In the genomic region with DNA sequence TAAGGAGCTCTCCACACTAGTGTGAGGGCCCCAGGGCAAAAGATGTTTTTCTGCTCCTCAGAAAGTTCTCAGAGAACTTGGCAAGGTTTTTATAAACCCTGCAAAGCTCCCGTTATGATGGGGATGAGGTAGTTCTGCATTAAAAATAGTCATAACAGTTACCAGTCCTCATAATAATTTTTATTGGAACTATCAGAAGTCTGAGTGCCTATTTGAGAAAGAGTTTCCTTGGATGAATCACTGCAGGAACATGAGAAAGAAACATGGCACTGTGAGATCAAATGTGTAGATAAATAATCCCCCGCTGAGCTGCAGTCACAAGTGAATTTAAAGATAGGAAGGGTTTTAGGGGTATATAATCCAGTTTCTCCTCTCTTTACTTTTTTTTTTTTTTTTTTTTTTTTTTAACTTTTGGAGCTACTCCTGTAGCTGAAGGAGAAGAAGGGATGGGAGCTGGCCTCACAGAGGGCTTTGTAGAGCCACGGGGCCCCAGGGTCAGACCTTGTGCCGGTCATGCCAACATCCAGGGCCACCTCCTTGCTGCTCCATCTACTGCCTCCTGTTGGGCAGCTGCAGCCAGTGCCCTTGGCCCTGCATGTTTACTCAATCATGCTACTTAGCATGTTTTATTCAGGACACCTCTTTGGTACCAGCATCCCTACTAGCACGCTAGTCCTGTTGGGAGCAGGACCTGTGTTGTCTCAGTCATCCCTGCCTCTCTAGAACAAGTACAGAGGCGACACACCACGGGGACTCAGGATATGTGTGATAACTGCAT, we compare ENCODE assay signal across 8 cellular contexts. TPM values are rescaled to one million over a fixed set of nuclear protein-coding genes. Genes with fewer than 3 reads are reported as not detected.
A peak's percentile ranks its signal among the peaks of the same experiment; 100 is the strongest.
DNase-seq lines count a peak whose midpoint lies in the region; ATAC-seq and TF ChIP-seq lines count a peak whose summit lies in the region.

No MANE protein-coding gene starts in this region.

- peak; percentile 51 for DNase-seq in activated naive CD4-positive, alpha-beta T cell treated with anti-CD3 and anti-CD28 coated beads for 36 hours
- DNase-seq in activated naive CD4-positive, alpha-beta T cell treated with Interleukin-2 at 50 U/mL for 16 hours, result no peak
- peak; percentile 46 for DNase-seq in activated CD4-positive, alpha-beta memory T cell treated with anti-CD3 and anti-CD28 coated beads for 36 hours
- DNase-seq in fibroblast of peridontal ligament (ENCODE audit: extremely low read depth) (peak; percentile 66), transverse colon (no peak), left colon (no peak), C1 segment of cervical spinal cord (lab: John Stamatoyannopoulos, UW) (no peak), epidermal melanocyte (ENCODE audit: insufficient read length, low spot score) (no peak)

- CTCF ChIA-PET in activated naive CD4-positive, alpha-beta T cell treated with anti-CD3 and anti-CD28 coated beads for 36 hours (lab: Charles Lee), result interaction anchor here (1.3 to 25.5 kb wide), 4 partner anchors 25 to 121 kb away, joined by 4 to 932 read pairs (median 6); partner anchors contain the start of gene EVL
- CTCF ChIA-PET in activated CD4-positive, alpha-beta memory T cell treated with anti-CD3 and anti-CD28 coated beads for 36 hours (lab: Charles Lee), result interaction anchor here (1.0 to 16.3 kb wide), 12 partner anchors 9 to 123 kb away, joined by 3 to 573 read pairs (median 5); partner anchors contain the start of gene EVL

- no peaks in the 10 kb centered on the region for H3K27me3 Mint-ChIP-seq in activated naive CD4-positive, alpha-beta T cell treated with anti-CD3 and anti-CD28 coated beads for 36 hours (ENCODE audit: low read depth)
- no peaks in the 10 kb centered on the region for H3K27me3 Mint-ChIP-seq in activated CD4-positive, alpha-beta memory T cell treated with anti-CD3 and anti-CD28 coated beads for 36 hours

- no peaks in the 10 kb centered on the region for H3K9me3 Mint-ChIP-seq in activated naive CD4-positive, alpha-beta T cell treated with anti-CD3 and anti-CD28 coated beads for 36 hours
- no peaks in the 10 kb centered on the region for H3K9me3 Mint-ChIP-seq in activated CD4-positive, alpha-beta memory T cell treated with anti-CD3 and anti-CD28 coated beads for 36 hours

- H3K4me1 Mint-ChIP-seq in activated naive CD4-positive, alpha-beta T cell treated with anti-CD3 and anti-CD28 coated beads for 36 hours (ENCODE audit: low read depth), result peaks cover 91% of the 10 kb centered on the region
- peaks cover 92% of the 10 kb centered on the region for H3K4me1 Mint-ChIP-seq in activated CD4-positive, alpha-beta memory T cell treated with anti-CD3 and anti-CD28 coated beads for 36 hours (ENCODE audit: low read depth)

- POLR2A ChIA-PET in activated CD4-positive, alpha-beta memory T cell treated with anti-CD3 and anti-CD28 coated beads for 36 hours (lab: Charles Lee), result interaction anchor here (0.8 to 11.3 kb wide), 6 partner anchors 14 to 46 kb away, joined by 3 to 200 read pairs (median 9); partner anchors contain the start of gene EVL

- H3K9me3 ChIP-seq in transverse colon, result no peaks in the 10 kb centered on the region

- peak overlapping the region; percentile 94 for H3K27ac Mint-ChIP-seq in activated naive CD4-positive, alpha-beta T cell treated with anti-CD3 and anti-CD28 coated beads for 36 hours
- H3K27ac Mint-ChIP-seq in activated CD4-positive, alpha-beta memory T cell treated with anti-CD3 and anti-CD28 coated beads for 36 hours, result peak overlapping the region; percentile 90

- no peak for TF ChIP-seq CTCF in transverse colon (IDR thresholded peaks at IDR 0.05)

- H3K36me3 Mint-ChIP-seq in activated naive CD4-positive, alpha-beta T cell treated with anti-CD3 and anti-CD28 coated beads for 36 hours (ENCODE audit: low read depth), result peaks cover 32% of the 10 kb centered on the region
- peaks cover 41% of the 10 kb centered on the region for H3K36me3 Mint-ChIP-seq in activated CD4-positive, alpha-beta memory T cell treated with anti-CD3 and anti-CD28 coated beads for 36 hours

- H3K4me1 ChIP-seq in transverse colon, result peaks cover 15 to 57% (median 29%) of the 10 kb centered on the region in 4 donors

- peak overlapping the region; percentile 64 for H3K4me3 Mint-ChIP-seq in activated naive CD4-positive, alpha-beta T cell treated with anti-CD3 and anti-CD28 coated beads for 36 hours
- peak overlapping the region; percentile 67 for H3K4me3 Mint-ChIP-seq in activated CD4-positive, alpha-beta memory T cell treated with anti-CD3 and anti-CD28 coated beads for 36 hours

- WGBS in transverse colon (ENCODE audit: low coverage in 1 of 2), 2 donors, result 60 to 74% methylated on average over 2 to 7 of the region's 7 CpGs

- H3K36me3 ChIP-seq in transverse colon, result no peaks in the 10 kb centered on the region

- no peak for ATAC-seq in left colon

- in situ Hi-C loops in transverse colon (cut with MboI; ENCODE audit: low pct_ligation_motif_present in 1 of 4, low pct_unique_long_range_greater_than_20kb in 1 of 4, low sequenced_read_pairs in 3 of 4), result loop anchor here in 3 of 4 donors (10.0 to 25.0 kb wide), 2 partner anchors 117 to 120 kb away; no protein-coding TSS in a partner anchor

- TF ChIP-seq POLR2A in transverse colon (IDR thresholded peaks at IDR 0.05), result no peak

- H3K27ac ChIP-seq in transverse colon, result peak overlapping the region; percentile 41 to 71 (median 48)

- no peaks in the 10 kb centered on the region for H3K27me3 ChIP-seq in transverse colon

- no peak for TF ChIP-seq EP300 in transverse colon (IDR thresholded peaks at IDR 0.05; ENCODE audit: low read depth)

- intact Hi-C loops in activated naive CD4-positive, alpha-beta T cell treated with anti-CD3 and anti-CD28 coated beads for 36 hours (cut with micrococcal nuclease), result loop anchor here (5.0 kb wide), 1 partner anchor 273 kb away; the partner anchor contains the start of gene WDR25
- intact Hi-C loops in activated CD4-positive, alpha-beta memory T cell treated with anti-CD3 and anti-CD28 coated beads for 36 hours (cut with micrococcal nuclease), result loop anchor here (1.0 to 5.0 kb wide), 2 partner anchors 36 to 273 kb away; partner anchors contain the start of gene WDR25
- intact Hi-C loops in transverse colon (cut with DNase I; ENCODE audit: low total_unique reads) (loop anchor here (5.0 kb wide), 2 partner anchors 52 to 117 kb away; no protein-coding TSS in a partner anchor), left colon (cut with DNase I, micrococcal nuclease) (loop anchor here (5.0 to 10.0 kb wide), 2 partner anchors 120 to 122 kb away; no protein-coding TSS in a partner anchor)

- H3K4me3 ChIP-seq in transverse colon, result no peak overlapping the region

RNA-seq across cellular contexts. Expression of gene EVL, which starts 39.5 kb away (rescaled TPM):
- 100 to 1,000 TPM; 173 to 175 TPM for total RNA-seq in activated naive CD4-positive, alpha-beta T cell treated with anti-CD3 and anti-CD28 coated beads for 36 hours
- 100 to 1,000 TPM; 174 to 180 TPM for total RNA-seq in activated CD4-positive, alpha-beta memory T cell treated with anti-CD3 and anti-CD28 coated beads for 36 hours
- total RNA-seq in transverse colon, result 10 to 100 TPM; 22.8 to 86.4 (median 45.2) TPM
- 10 to 100 TPM in 1 of 2 donors, 1 to 10 TPM in 1; 9.7 to 25.0 TPM for total RNA-seq in left colon

RNA-seq across cellular contexts. Expression of gene DEGS2, which starts 54.7 kb away (rescaled TPM):
- total RNA-seq in activated naive CD4-positive, alpha-beta T cell treated with anti-CD3 and anti-CD28 coated beads for 36 hours, result under 1 TPM; 0.52 to 0.99 TPM
- total RNA-seq in activated CD4-positive, alpha-beta memory T cell treated with anti-CD3 and anti-CD28 coated beads for 36 hours, result 1 to 10 TPM; 1.1 to 1.3 TPM
- total RNA-seq in transverse colon (10 to 100 TPM in 3 of 4 donors, 1 to 10 TPM in 1; 4.9 to 33.2 (median 23.7) TPM), left colon (10 to 100 TPM; 25.0 to 36.9 TPM)

Comparison
In these comparisons a context has a peak if more than half of its experiments do, and no peak if none do; other contexts are left out.
1. DNase-seq: peak in activated naive CD4-positive, alpha-beta T cell treated with anti-CD3 and anti-CD28 coated beads for 36 hours (single experiment), activated CD4-positive, alpha-beta memory T cell treated with anti-CD3 and anti-CD28 coated beads for 36 hours (single experiment) and fibroblast of peridontal ligament (single experiment); none in activated naive CD4-positive, alpha-beta T cell treated with Interleukin-2 at 50 U/mL for 16 hours (single experiment), transverse colon (single experiment), left colon (0 of 2), C1 segment of cervical spinal cord (0 of 14) and epidermal melanocyte (single experiment).